In genomic region chr9:15485836-15486678, GRCh38 we compare ENCODE assay signal across 9 cellular contexts. TPM values are rescaled to one million over a fixed set of nuclear protein-coding genes. Genes with fewer than 3 reads are reported as not detected.
DNase-seq lines count a peak whose midpoint lies in the region; ATAC-seq, FAIRE-seq and TF ChIP-seq lines count a peak whose summit lies in the region.
"Had no signal": no experiment of that assay in that cellular context is flagged by ENCODE, and none has a peak within 500 bp of the region (broad histone marks: within the 10 kb centered on the region; RNA-seq: fewer than 3 reads in every experiment).

No MANE protein-coding gene starts in this region.

- no peaks in the 10 kb centered on the region for H3K9me1 ChIP-seq in keratinocyte (ENCODE audit: control insufficient read depth, extremely low read depth, insufficient read depth, low read length)

- no peak for FAIRE-seq in keratinocyte (lab: Jason Lieb, UNC)

- no peak overlapping the region for H3K9ac ChIP-seq in keratinocyte (ENCODE audit: control insufficient read depth, extremely low read depth, insufficient read depth, low read length)

- H3K4me3 Mint-ChIP-seq in GM23338: no peak overlapping the region
- no peak overlapping the region for H3K4me3 Mint-ChIP-seq in activated T-helper 1 cell treated with anti-CD3 and anti-CD28 coated beads, Interleukin-12 subunit alpha, Interleukin-12 subunit beta, Interleukin-2, Interleukin-4 antibody, amounts not matched to agents 30 ng/mL and 10 ng/mL and 1 ng/mL, durations not matched to agents 14 hours and 24 hours and 36 hours

- peak overlapping the region; percentile 51; the same call in 1 of the 2 replicates for H3K27ac Mint-ChIP-seq in GM23338
- peak overlapping the region; percentile 22 for H3K27ac Mint-ChIP-seq in activated T-helper 1 cell treated with anti-CD3 and anti-CD28 coated beads, Interleukin-12 subunit alpha, Interleukin-12 subunit beta, Interleukin-2, Interleukin-4 antibody, amounts not matched to agents 30 ng/mL and 10 ng/mL and 1 ng/mL, durations not matched to agents 14 hours and 24 hours and 36 hours

- peaks cover 12% of the 10 kb centered on the region; the same call in 1 of the 2 replicates for H3F3A ChIP-seq in GM23338 (replicated peaks; ENCODE audit: low read depth)

- peaks cover 88% of the 10 kb centered on the region for H3K36me3 Mint-ChIP-seq in GM23338 (ENCODE audit: low read depth)
- peaks cover 32% of the 10 kb centered on the region for H3K36me3 Mint-ChIP-seq in activated T-helper 1 cell treated with anti-CD3 and anti-CD28 coated beads, Interleukin-12 subunit alpha, Interleukin-12 subunit beta, Interleukin-2, Interleukin-4 antibody, amounts not matched to agents 30 ng/mL and 10 ng/mL and 1 ng/mL, durations not matched to agents 14 hours and 24 hours and 36 hours (ENCODE audit: low read depth)

- H3K4me2 ChIP-seq in GM23338: no peak overlapping the region
- no peak overlapping the region for H3K4me2 ChIP-seq in keratinocyte (ENCODE audit: control insufficient read depth, extremely low read depth, insufficient read depth, low read depth, low read length)

- H3K4me3 ChIP-seq in AG10803 (ENCODE audit: low read length) (no peak overlapping the region), GM23338 (no peak overlapping the region), keratinocyte (ENCODE audit: control insufficient read depth in 2 of 3, extremely low read depth in 1 of 3, insufficient read depth in 2 of 3, low read depth in 1 of 3, low read length in 3 of 3) (no peak overlapping the region), MG63 (no peak overlapping the region)

- H3K9me3 Mint-ChIP-seq in GM23338: no peaks in the 10 kb centered on the region
- no peaks in the 10 kb centered on the region for H3K9me3 Mint-ChIP-seq in activated T-helper 1 cell treated with anti-CD3 and anti-CD28 coated beads, Interleukin-12 subunit alpha, Interleukin-12 subunit beta, Interleukin-2, Interleukin-4 antibody, amounts not matched to agents 30 ng/mL and 10 ng/mL and 1 ng/mL, durations not matched to agents 14 hours and 24 hours and 36 hours

- H3K4me1 Mint-ChIP-seq in GM23338: peaks cover 11% of the 10 kb centered on the region; the same call in 2 of the 3 replicates
- H3K4me1 Mint-ChIP-seq in activated T-helper 1 cell treated with anti-CD3 and anti-CD28 coated beads, Interleukin-12 subunit alpha, Interleukin-12 subunit beta, Interleukin-2, Interleukin-4 antibody, amounts not matched to agents 30 ng/mL and 10 ng/mL and 1 ng/mL, durations not matched to agents 14 hours and 24 hours and 36 hours (ENCODE audit: low read depth): peaks cover 27% of the 10 kb centered on the region

- peak; percentile 23 for DNase-seq in AG10803 (ENCODE audit: low read depth)
- peak; percentile 62 for DNase-seq in GM23338 (ENCODE audit: low spot score)
- DNase-seq in activated T-helper 1 cell treated with anti-CD3 and anti-CD28 coated beads, Interleukin-12 subunit alpha, Interleukin-12 subunit beta, Interleukin-2, Interleukin-4 antibody, amounts not matched to agents 30 ng/mL and 10 ng/mL and 1 ng/mL, durations not matched to agents 14 hours and 24 hours and 36 hours (ENCODE audit: low spot score): no peak
- no peak for DNase-seq in keratinocyte (ENCODE audit: low read depth, low spot score)
- no peak for DNase-seq in ecto neural progenitor cell (ENCODE audit: low spot score)
- no peak for DNase-seq in MG63
- no peak for DNase-seq in nucleus accumbens (lab: John Stamatoyannopoulos, UW)
- no peak for DNase-seq in cardiac septum (ENCODE audit: low spot score)

- H3K27me3 ChIP-seq in GM23338 (ENCODE audit: insufficient read depth) (no peaks in the 10 kb centered on the region), keratinocyte (ENCODE audit: control insufficient read depth, extremely low read depth, insufficient read depth, low read length) (no peaks in the 10 kb centered on the region), MG63 (no peaks in the 10 kb centered on the region)

- H3K27me3 Mint-ChIP-seq in GM23338 (ENCODE audit: insufficient read depth, low read depth, poor library complexity): peaks cover 2% of the 10 kb centered on the region
- H3K27me3 Mint-ChIP-seq in activated T-helper 1 cell treated with anti-CD3 and anti-CD28 coated beads, Interleukin-12 subunit alpha, Interleukin-12 subunit beta, Interleukin-2, Interleukin-4 antibody, amounts not matched to agents 30 ng/mL and 10 ng/mL and 1 ng/mL, durations not matched to agents 14 hours and 24 hours and 36 hours (ENCODE audit: insufficient read depth): no peaks in the 10 kb centered on the region

- H3K9me3 ChIP-seq in keratinocyte (ENCODE audit: control insufficient read depth, low read depth, low read length) (no peaks in the 10 kb centered on the region), MG63 (no peaks in the 10 kb centered on the region)

- no peaks in the 10 kb centered on the region for H3K9me2 ChIP-seq in GM23338 (ENCODE audit: insufficient read depth)

- H2AFZ ChIP-seq in GM23338 (no peak overlapping the region), keratinocyte (ENCODE audit: control insufficient read depth, low read length) (no peak overlapping the region)

- H3K4me1 ChIP-seq in GM23338 (ENCODE audit: insufficient read depth): 0 out of 2 replicates have a peak, but pooled peaks cover 8% of the 10 kb centered on the region
- H3K4me1 ChIP-seq in keratinocyte (ENCODE audit: control insufficient read depth, extremely low read depth, insufficient read depth, low read length): no peaks in the 10 kb centered on the region

- intact Hi-C loops in activated T-helper 1 cell treated with anti-CD3 and anti-CD28 coated beads, Interleukin-12 subunit alpha, Interleukin-12 subunit beta, Interleukin-2, Interleukin-4 antibody, amounts not matched to agents 30 ng/mL and 10 ng/mL and 1 ng/mL, durations not matched to agents 14 hours and 24 hours and 36 hours (cut with micrococcal nuclease): loop anchor here (1.0 kb wide), 1 partner anchor 120 kb away; no protein-coding TSS in a partner anchor
- intact Hi-C loops in cardiac septum (cut with DNase I): loop anchor here (10.0 kb wide), 1 partner anchor 119 kb away; no protein-coding TSS in a partner anchor

- peaks cover 52% of the 10 kb centered on the region for H3K36me3 ChIP-seq in GM23338 (ENCODE audit: insufficient read depth)
- no peaks in the 10 kb centered on the region for H3K36me3 ChIP-seq in keratinocyte (ENCODE audit: control insufficient read depth in 2 of 2, extremely low read depth in 1 of 2, insufficient read depth in 2 of 2, low read length in 2 of 2)
- H3K36me3 ChIP-seq in MG63: peaks cover 94% of the 10 kb centered on the region

- peak; percentile 60 for TF ChIP-seq CTCF in AG10803 (conservative IDR thresholded peaks at IDR 0.05; ENCODE audit: low read length)
- TF ChIP-seq CTCF in GM23338 (conservative IDR thresholded peaks at IDR 0.05; ENCODE audit: low read depth in 2 of 2): peak in 1 of 2 experiments; percentile 66; a peak in 2 of 4 replicates
- peak in 2 of 3 experiments; percentile 25 to 38 for TF ChIP-seq CTCF in keratinocyte (optimal IDR thresholded peaks at IDR 0.05 in 1 of 3, IDR thresholded peaks at IDR 0.05 in 1 of 3, conservative IDR thresholded peaks at IDR 0.05 in 1 of 3; ENCODE audit: extremely low read depth in 1 of 3, insufficient read depth in 2 of 3, low read length in 3 of 3)

- no peak overlapping the region for H3K27ac ChIP-seq in GM23338 (ENCODE audit: low read depth)
- H3K27ac ChIP-seq in keratinocyte (ENCODE audit: control insufficient read depth, insufficient read depth, low read length): no peak overlapping the region
- H3K27ac ChIP-seq: HL-60 had no signal

- ATAC-seq in GM23338: peak; percentile 29; the same call in 2 of the 3 replicates

- dilution Hi-C loops in keratinocyte (cut with MboI; ENCODE audit: extremely low pct_ligation_motif_present, low sequenced_read_pairs): no loop called here

- H4K20me1 ChIP-seq in GM23338 (replicated peaks; ENCODE audit: insufficient read depth): peaks cover 32% of the 10 kb centered on the region
- no peaks in the 10 kb centered on the region for H4K20me1 ChIP-seq in keratinocyte (ENCODE audit: control insufficient read depth, extremely low read depth, insufficient read depth, low read length)

- H3K79me2 ChIP-seq in GM23338 (replicated peaks; ENCODE audit: insufficient read depth) (peaks cover 98% of the 10 kb centered on the region), keratinocyte (ENCODE audit: control insufficient read depth, insufficient read depth, low read length) (no peaks in the 10 kb centered on the region)

TF ChIP-seq in GM23338, 12 proteins besides CTCF, POLR2A, EP300 and RAD21 (continues in another document):
- no peak for TF ChIP-seq POLR2AphosphoS5 (IDR thresholded peaks at IDR 0.05; ENCODE audit: low read depth)
- no peak for TF ChIP-seq STAT1 (IDR thresholded peaks at IDR 0.05; ENCODE audit: unreplicated experiment)

RNA-seq across cellular contexts. Expression of gene PSIP1, which starts 24.7 kb away (rescaled TPM):
- total RNA-seq in GM23338 (2014; rRNA removed; shearing (Covaris generic)): 332 and 351 TPM in 2 replicates
- 839 and 989 TPM in 2 replicates for polyA plus RNA-seq in GM23338 (2016; fragmentation: Nextera tagmentation; extraction: Ambion mirVana)
- 90.6 and 95.3 TPM in 2 replicates for total RNA-seq in activated T-helper 1 cell treated with anti-CD3 and anti-CD28 coated beads, Interleukin-12 subunit alpha, Interleukin-12 subunit beta, Interleukin-2, Interleukin-4 antibody, amounts not matched to agents 30 ng/mL and 10 ng/mL and 1 ng/mL, durations not matched to agents 14 hours and 24 hours and 36 hours
- polyA plus RNA-seq in keratinocyte: 3.5 to 14.7 TPM (median 7.8 TPM) in 3 replicates
- 4.7 TPM for polyA plus RNA-seq in keratinocyte (2011; ENCODE audit: low read depth)
- 3.1 and 4.3 TPM in 2 replicates for polyA plus RNA-seq in keratinocyte (2011; cell fraction: cytosol; rRNA removed)
- polyA plus RNA-seq in keratinocyte (2011; cell fraction: nucleus; rRNA removed): 3.0 and 3.7 TPM in 2 replicates
- 4.2 and 15.8 TPM in 2 replicates for polyA plus RNA-seq in keratinocyte (2012; ENCODE audit: low replicate concordance)
- polyA minus RNA-seq in keratinocyte: 0.89 to 4.2 TPM (median 2.3 TPM) in 3 replicates
- 1.3 TPM for polyA minus RNA-seq in keratinocyte (2011; cell fraction: cytosol; rRNA and poly(A)+ RNA removed)
- 1.7 and 2.4 TPM in 2 replicates for polyA minus RNA-seq in keratinocyte (2011; cell fraction: nucleus; rRNA and poly(A)+ RNA removed)
- 347 and 505 TPM in 2 replicates for total RNA-seq in MG63 (2014; rRNA removed; shearing (Covaris generic); ENCODE audit: low replicate concordance)
- 21.2 TPM for total RNA-seq in cardiac septum

Comparison
In these comparisons a context has a peak if more than half of its experiments do, and no peak if none do; other contexts are left out.
1. DNase-seq: peak in AG10803 (single experiment) and GM23338 (single experiment); none in activated T-helper 1 cell treated with anti-CD3 and anti-CD28 coated beads, Interleukin-12 subunit alpha, Interleukin-12 subunit beta, Interleukin-2, Interleukin-4 antibody, amounts not matched to agents 30 ng/mL and 10 ng/mL and 1 ng/mL, durations not matched to agents 14 hours and 24 hours and 36 hours (single experiment), keratinocyte (single experiment), ecto neural progenitor cell (single experiment), MG63 (single experiment), nucleus accumbens (0 of 56) and cardiac septum (single experiment).